ENCODE assay signal across 17 cellular contexts in genomic region chr22:49817359-49817758, GRCh38. TPM values are rescaled to one million over a fixed set of nuclear protein-coding genes. Genes with fewer than 3 reads are reported as not detected.
A peak's percentile ranks its signal among the peaks of the same experiment; 100 is the strongest.
DNase-seq lines count a peak whose midpoint lies in the region; ATAC-seq and TF ChIP-seq lines count a peak whose summit lies in the region.
"Had no signal": no experiment of that assay in that cellular context is flagged by ENCODE, and none has a peak within 500 bp of the region (broad histone marks: within the 10 kb centered on the region; RNA-seq: fewer than 3 reads in every experiment).

No MANE protein-coding gene starts in this region.

- peak overlapping the region; percentile 37 for H3K4ac ChIP-seq in trophoblast cell (ENCODE audit: low read depth, low read length)

- no peak overlapping the region for H3K14ac ChIP-seq in trophoblast cell (ENCODE audit: low read length)

- H3K4me3 ChIP-seq in CD4-positive, alpha-beta memory T cell (ENCODE audit: low read length in 2 of 2), result no peak overlapping the region
- H3K4me3 ChIP-seq in trophoblast cell (ENCODE audit: low read depth, low read length) (no peak overlapping the region), body of pancreas (no peak overlapping the region)
- H3K4me3 ChIP-seq: BLaER1, GM23338 had no signal

- no peak for DNase-seq in CD4-positive, alpha-beta memory T cell
- DNase-seq in D341Med (ENCODE audit: low spot score) (peak; percentile 16), trophoblast cell (no peak), body of pancreas (no peak), pons (ENCODE audit: low spot score) (no peak)
- DNase-seq in activated T-helper 1 cell treated with anti-CD3 and anti-CD28 coated beads, Interleukin-12 subunit alpha, Interleukin-12 subunit beta, Interleukin-2, Interleukin-4 antibody, amounts not matched to agents 30 ng/mL and 10 ng/mL and 1 ng/mL, durations not matched to agents 14 hours and 24 hours and 36 hours (ENCODE audit: low spot score), result no peak
- DNase-seq: KG1, NCI-H1092, NCI-H1694, NCI-H446, PC-3, SK-N-SH had no signal

- no peak overlapping the region for H2AK5ac ChIP-seq in trophoblast cell (ENCODE audit: low read length)

- peaks cover 0 to 2% (median 0%) of the 10 kb centered on the region in 8 donors for H3K9me3 Mint-ChIP-seq in CD4-positive, alpha-beta memory T cell
- H3K9me3 Mint-ChIP-seq in activated T-helper 1 cell treated with anti-CD3 and anti-CD28 coated beads, Interleukin-12 subunit alpha, Interleukin-12 subunit beta, Interleukin-2, Interleukin-4 antibody, amounts not matched to agents 30 ng/mL and 10 ng/mL and 1 ng/mL, durations not matched to agents 14 hours and 24 hours and 36 hours, result no peaks in the 10 kb centered on the region
- H3K9me3 Mint-ChIP-seq: GM23338 had no signal

- no peak overlapping the region for H3K27ac ChIP-seq in CD4-positive, alpha-beta memory T cell (ENCODE audit: low read depth, low read length)
- H3K27ac ChIP-seq in trophoblast cell (ENCODE audit: low read depth, low read length), result no peak overlapping the region
- H3K27ac ChIP-seq in body of pancreas, result no peak overlapping the region
- H3K27ac ChIP-seq: BLaER1, HL-60 had no signal

- POLR2A ChIA-PET in CD4-positive, alpha-beta memory T cell (lab: Charles Lee; ENCODE audit: partially characterized antibody), result interaction anchor here (1.4 kb wide), 1 partner anchor 12 kb away, joined by 3 read pairs; no protein-coding TSS in a partner anchor

- H4K91ac ChIP-seq in trophoblast cell (ENCODE audit: low read depth, low read length), result no peak overlapping the region

- intact Hi-C loops in CD4-positive, alpha-beta memory T cell (cut with micrococcal nuclease), result no loop called here
- intact Hi-C loops in activated T-helper 1 cell treated with anti-CD3 and anti-CD28 coated beads, Interleukin-12 subunit alpha, Interleukin-12 subunit beta, Interleukin-2, Interleukin-4 antibody, amounts not matched to agents 30 ng/mL and 10 ng/mL and 1 ng/mL, durations not matched to agents 14 hours and 24 hours and 36 hours (cut with micrococcal nuclease), result no loop called here
- intact Hi-C loops in body of pancreas (cut with DNase I), result no loop called here

- peak overlapping the region in 2 of 8 donors; percentile 25 to 47 for H3K4me3 Mint-ChIP-seq in CD4-positive, alpha-beta memory T cell
- H3K4me3 Mint-ChIP-seq in activated T-helper 1 cell treated with anti-CD3 and anti-CD28 coated beads, Interleukin-12 subunit alpha, Interleukin-12 subunit beta, Interleukin-2, Interleukin-4 antibody, amounts not matched to agents 30 ng/mL and 10 ng/mL and 1 ng/mL, durations not matched to agents 14 hours and 24 hours and 36 hours, result no peak overlapping the region
- H3K4me3 Mint-ChIP-seq: GM23338 had no signal

- no peak overlapping the region for H2BK120ac ChIP-seq in trophoblast cell (ENCODE audit: insufficient read depth, low read length, poor library complexity)

- H2BK12ac ChIP-seq in trophoblast cell (ENCODE audit: low read length), result no peak overlapping the region

- H3K18ac ChIP-seq in trophoblast cell (ENCODE audit: low read length), result no peak overlapping the region

- H3K36me3 Mint-ChIP-seq in CD4-positive, alpha-beta memory T cell, result peaks cover 23 to 69% of the 10 kb centered on the region in 2 donors
- peaks cover 44% of the 10 kb centered on the region for H3K36me3 Mint-ChIP-seq in activated T-helper 1 cell treated with anti-CD3 and anti-CD28 coated beads, Interleukin-12 subunit alpha, Interleukin-12 subunit beta, Interleukin-2, Interleukin-4 antibody, amounts not matched to agents 30 ng/mL and 10 ng/mL and 1 ng/mL, durations not matched to agents 14 hours and 24 hours and 36 hours (ENCODE audit: low read depth)

- H3K4me2 ChIP-seq in trophoblast cell (ENCODE audit: low read length), result no peak overlapping the region
- H3K4me2 ChIP-seq: BLaER1, GM23338, SK-N-SH had no signal

- CTCF ChIA-PET in CD4-positive, alpha-beta memory T cell (lab: Charles Lee; ENCODE audit: partially characterized antibody), result interaction anchor here (1.1 kb wide), 1 partner anchor 53 kb away, joined by 3 read pairs; no protein-coding TSS in a partner anchor

- peaks cover 45 to 87% (median 59%) of the 10 kb centered on the region in 4 donors for H3K4me1 Mint-ChIP-seq in CD4-positive, alpha-beta memory T cell
- H3K4me1 Mint-ChIP-seq in activated T-helper 1 cell treated with anti-CD3 and anti-CD28 coated beads, Interleukin-12 subunit alpha, Interleukin-12 subunit beta, Interleukin-2, Interleukin-4 antibody, amounts not matched to agents 30 ng/mL and 10 ng/mL and 1 ng/mL, durations not matched to agents 14 hours and 24 hours and 36 hours (ENCODE audit: low read depth), result peaks cover 45% of the 10 kb centered on the region
- H3K4me1 Mint-ChIP-seq: GM23338 had no signal

- no CpG with 5 or more reads among the region's 3 CpGs for WGBS in trophoblast cell (ENCODE audit: extremely low coverage, insufficient coverage, insufficient read length)
- 79% methylated on average over 2 to 3 of the region's 3 CpGs for WGBS in body of pancreas, 2 donors

- H2BK5ac ChIP-seq in trophoblast cell (ENCODE audit: low read depth, low read length, poor library complexity), result no peak overlapping the region

- H2AFZ ChIP-seq in trophoblast cell (ENCODE audit: insufficient read depth, low read length, poor library complexity), result no peak overlapping the region
- H2AFZ ChIP-seq: GM23338 had no signal

- H4K8ac ChIP-seq in trophoblast cell (ENCODE audit: low read depth, low read length), result no peak overlapping the region

- no peak overlapping the region for H4K12ac ChIP-seq in trophoblast cell (ENCODE audit: low read depth, low read length)

- no peak overlapping the region for H3K23ac ChIP-seq in trophoblast cell (ENCODE audit: low read length)

- no peaks in the 10 kb centered on the region for H3K27me3 Mint-ChIP-seq in CD4-positive, alpha-beta memory T cell
- no peaks in the 10 kb centered on the region for H3K27me3 Mint-ChIP-seq in activated T-helper 1 cell treated with anti-CD3 and anti-CD28 coated beads, Interleukin-12 subunit alpha, Interleukin-12 subunit beta, Interleukin-2, Interleukin-4 antibody, amounts not matched to agents 30 ng/mL and 10 ng/mL and 1 ng/mL, durations not matched to agents 14 hours and 24 hours and 36 hours (ENCODE audit: insufficient read depth)

- no peaks in the 10 kb centered on the region for H3K9me3 ChIP-seq in CD4-positive, alpha-beta memory T cell (ENCODE audit: control insufficient read depth in 1 of 2, low read length in 2 of 2)
- peaks cover 2% of the 10 kb centered on the region for H3K9me3 ChIP-seq in trophoblast cell (ENCODE audit: insufficient read depth, low read depth, low read length)
- no peaks in the 10 kb centered on the region for H3K9me3 ChIP-seq in body of pancreas
- H3K9me3 ChIP-seq: BLaER1, SK-N-SH had no signal

- no peaks in the 10 kb centered on the region for H3K27me3 ChIP-seq in CD4-positive, alpha-beta memory T cell (ENCODE audit: insufficient read depth, low read length)
- H3K27me3 ChIP-seq in trophoblast cell (ENCODE audit: insufficient read depth, low read length), result no peaks in the 10 kb centered on the region
- H3K27me3 ChIP-seq in body of pancreas, result no peaks in the 10 kb centered on the region
- H3K27me3 ChIP-seq: BLaER1 had no signal

- H3K36me3 ChIP-seq in CD4-positive, alpha-beta memory T cell (ENCODE audit: insufficient read depth, low read length), result peaks cover 41% of the 10 kb centered on the region
- peaks cover 67 to 68% of the 10 kb centered on the region in 2 experiments for H3K36me3 ChIP-seq in trophoblast cell (ENCODE audit: control insufficient read depth in 1 of 2, insufficient read depth in 2 of 2, low read length in 2 of 2)
- H3K36me3 ChIP-seq in body of pancreas (replicated peaks in 1 of 2; ENCODE audit: insufficient read depth in 1 of 2, low read depth in 2 of 2), result peaks cover 0 to 11% of the 10 kb centered on the region in 2 donors

- no peak for TF ChIP-seq POLR2A in body of pancreas (IDR thresholded peaks at IDR 0.05)

- peaks cover 70% of the 10 kb centered on the region for H3K4me1 ChIP-seq in CD4-positive, alpha-beta memory T cell (ENCODE audit: insufficient read depth, low read length)
- H3K4me1 ChIP-seq in trophoblast cell (ENCODE audit: control insufficient read depth in 1 of 2, insufficient read depth in 2 of 2, low read length in 2 of 2) (peaks cover 3 to 7% of the 10 kb centered on the region in 2 experiments), body of pancreas (peaks cover 72% of the 10 kb centered on the region)

- no peak overlapping the region for H3K9ac ChIP-seq in trophoblast cell (ENCODE audit: low read length)
- H3K9ac ChIP-seq: BLaER1, SK-N-SH had no signal

- H3K79me1 ChIP-seq in trophoblast cell (ENCODE audit: low read length), result no peaks in the 10 kb centered on the region

- peaks cover 32% of the 10 kb centered on the region for H3K79me2 ChIP-seq in trophoblast cell (ENCODE audit: control insufficient read depth, insufficient read depth, low read length, poor library complexity)

- TF ChIP-seq CTCF in body of pancreas (IDR thresholded peaks at IDR 0.05), result no peak

- ATAC-seq in body of pancreas (no peak), GM18520 (IDR thresholded peaks at IDR 0.05; ENCODE audit: unreplicated experiment) (no peak)
- ATAC-seq: GM23338, PC-3, Right ventricle myocardium inferior had no signal

- H3K27ac Mint-ChIP-seq in CD4-positive, alpha-beta memory T cell, result peak overlapping the region in 6 of 7 donors; percentile 29 to 73 (median 64)
- peak overlapping the region; percentile 18 for H3K27ac Mint-ChIP-seq in activated T-helper 1 cell treated with anti-CD3 and anti-CD28 coated beads, Interleukin-12 subunit alpha, Interleukin-12 subunit beta, Interleukin-2, Interleukin-4 antibody, amounts not matched to agents 30 ng/mL and 10 ng/mL and 1 ng/mL, durations not matched to agents 14 hours and 24 hours and 36 hours
- H3K27ac Mint-ChIP-seq: GM23338 had no signal

RNA-seq across cellular contexts. Expression of gene BRD1, which starts 10.3 kb away (rescaled TPM):
- total RNA-seq in CD4-positive, alpha-beta memory T cell, result 10 to 100 TPM; 84.0 to 88.1 TPM
- polyA plus RNA-seq in CD4-positive, alpha-beta memory T cell, result 1 to 10 TPM in 1 of 2 donors, under 1 TPM in 1; 0.94 to 5.1 TPM
- total RNA-seq in activated T-helper 1 cell treated with anti-CD3 and anti-CD28 coated beads, Interleukin-12 subunit alpha, Interleukin-12 subunit beta, Interleukin-2, Interleukin-4 antibody, amounts not matched to agents 30 ng/mL and 10 ng/mL and 1 ng/mL, durations not matched to agents 14 hours and 24 hours and 36 hours, result 45.5 and 46.8 TPM in 2 replicates
- polyA plus RNA-seq in trophoblast cell (2013), result 18.7 and 19.7 TPM in 2 replicates
- total RNA-seq in body of pancreas, result 10 to 100 TPM; 21.8 to 36.9 TPM

RNA-seq across cellular contexts. Expression of gene ZBED4, which starts 36.3 kb away (rescaled TPM):
- total RNA-seq in CD4-positive, alpha-beta memory T cell, result 10 to 100 TPM; 17.7 to 18.6 TPM
- 10 to 100 TPM in 1 of 2 donors, 1 to 10 TPM in 1; 6.7 to 10.0 TPM for polyA plus RNA-seq in CD4-positive, alpha-beta memory T cell
- total RNA-seq in activated T-helper 1 cell treated with anti-CD3 and anti-CD28 coated beads, Interleukin-12 subunit alpha, Interleukin-12 subunit beta, Interleukin-2, Interleukin-4 antibody, amounts not matched to agents 30 ng/mL and 10 ng/mL and 1 ng/mL, durations not matched to agents 14 hours and 24 hours and 36 hours, result 19.4 and 20.9 TPM in 2 replicates
- 16.0 and 16.8 TPM in 2 replicates for polyA plus RNA-seq in trophoblast cell (2013)
- total RNA-seq in body of pancreas, result 10 to 100 TPM in 1 of 2 donors, 1 to 10 TPM in 1; 9.6 to 17.1 TPM
